8 cellular contexts compared by ENCODE assay signal in genomic region chr6:158819213-158819976, GRCh38. TPM values are rescaled to one million over a fixed set of nuclear protein-coding genes. Genes with fewer than 3 reads are reported as not detected.
DNase-seq lines count a peak whose midpoint lies in the region; ATAC-seq and TF ChIP-seq lines count a peak whose summit lies in the region.

Gene EZR, minus strand, starts transcription at chr6:158819368. Its CDS starts 1,275 bp downstream, at chr6:158818093.

- TF ChIP-seq CTCF in chondrocyte (IDR thresholded peaks at IDR 0.05), result peak; percentile 23

- H3K4me3 Mint-ChIP-seq in chondrocyte (ENCODE audit: unreplicated experiment), result peak within 1 kb of the TSS; percentile 98

- no peaks in the 10 kb centered on the region for H3K27me3 ChIP-seq in layer of hippocampus (ENCODE audit: control insufficient read depth, insufficient read depth, low read length)

- no peaks in the 10 kb centered on the region for H3K9me3 Mint-ChIP-seq in chondrocyte (ENCODE audit: low read depth)

- DNase-seq in SIG-M5 treated with dmso at 0.1 percent for 504 hours (lab: John Stamatoyannopoulos, UW; ENCODE audit: unreplicated experiment), result peak; percentile 36
- DNase-seq in SIG-M5 (lab: John Stamatoyannopoulos, UW), result no peak
- DNase-seq in NCI-H226, result peak; percentile 87
- DNase-seq in activated CD4-positive, CD25-positive, alpha-beta regulatory T cell treated with anti-CD3 and anti-CD28 coated beads, Interleukin-2, amount 50 U/mL, for 72 hours, result peak; percentile 72
- DNase-seq in chondrocyte (ENCODE audit: low spot score), result no peak
- DNase-seq in stimulated activated CD4-positive, alpha-beta T cell treated with anti-CD3 and anti-CD28 coated beads, Interleukin-2, amount 100 ng/mL, for 24 hours, result peak; percentile 85 to 90

- no peaks in the 10 kb centered on the region for H3K27me3 Mint-ChIP-seq in chondrocyte (ENCODE audit: low read depth)

- peak within 1 kb of the TSS; percentile 78 for H3K27ac ChIP-seq in layer of hippocampus (ENCODE audit: low read depth, low read length)

- peak within 1 kb of the TSS; percentile 77 for H3K27ac Mint-ChIP-seq in chondrocyte (ENCODE audit: unreplicated experiment)

- peak; percentile 36 for ATAC-seq in HG02970 (IDR thresholded peaks at IDR 0.05; ENCODE audit: low FRiP score, unreplicated experiment)

- H3K36me3 Mint-ChIP-seq in chondrocyte (ENCODE audit: low read depth), result no peaks in the 10 kb centered on the region

- peaks cover 36% of the 10 kb centered on the region for H3K4me1 Mint-ChIP-seq in chondrocyte (ENCODE audit: low read depth)

RNA-seq across cellular contexts. Expression of gene EZR, which starts in this region (rescaled TPM):
- 57.0 to 71.5 TPM (median 68.4 TPM) in 3 replicates for total RNA-seq in chondrocyte

Comparison
In these comparisons a context has a peak if more than half of its experiments do, and no peak if none do; other contexts are left out.
1. DNase-seq: peak in SIG-M5 treated with dmso at 0.1 percent for 504 hours (single experiment), NCI-H226 (single experiment), activated CD4-positive, CD25-positive, alpha-beta regulatory T cell treated with anti-CD3 and anti-CD28 coated beads, Interleukin-2, amount 50 U/mL, for 72 hours (single experiment) and stimulated activated CD4-positive, alpha-beta T cell treated with anti-CD3 and anti-CD28 coated beads, Interleukin-2, amount 100 ng/mL, for 24 hours (2 of 2); none in SIG-M5 (single experiment) and chondrocyte (single experiment).